ENCODE assay signal across 15 cellular contexts in the genomic region with DNA sequence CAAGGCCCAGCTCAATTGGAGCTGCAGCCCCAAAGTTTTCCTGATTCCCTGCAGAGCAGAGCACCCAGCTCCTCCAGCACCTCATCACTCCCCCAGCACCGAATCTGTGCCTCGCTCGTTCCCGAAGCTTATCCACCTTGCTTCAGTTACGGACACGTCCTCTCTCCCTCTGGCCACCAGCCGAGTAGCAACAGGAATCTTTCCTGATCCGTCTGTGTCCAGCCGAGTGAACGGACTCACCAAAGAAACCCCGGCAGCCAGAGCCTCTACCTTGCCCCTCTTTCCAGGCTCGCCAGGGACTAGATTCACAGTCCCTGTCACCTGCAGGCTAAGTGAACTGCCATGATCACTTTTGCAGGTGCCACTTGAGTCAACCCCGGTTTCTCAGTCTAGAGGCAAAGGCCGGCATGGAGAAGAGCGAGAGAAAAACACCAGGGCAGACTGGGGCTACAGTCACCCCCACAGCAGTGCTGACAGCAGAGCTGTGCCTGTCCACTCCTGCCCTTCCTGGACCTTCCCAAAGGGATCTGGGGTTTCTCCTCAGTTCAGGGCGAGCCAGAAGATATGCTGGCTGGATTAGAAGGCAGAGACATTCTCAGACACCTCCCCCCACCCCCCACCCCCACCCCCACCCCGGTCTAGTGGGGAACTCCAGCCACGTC. TPM values are rescaled to one million over a fixed set of nuclear protein-coding genes. Genes with fewer than 3 reads are reported as not detected.
DNase-seq lines count a peak whose midpoint lies in the region; ATAC-seq, FAIRE-seq and TF ChIP-seq lines count a peak whose summit lies in the region.
"Had no signal": no experiment of that assay in that cellular context is flagged by ENCODE, and none has a peak within 500 bp of the region (broad histone marks: within the 10 kb centered on the region; RNA-seq: fewer than 3 reads in every experiment).

No MANE protein-coding gene starts in this region.

- WGBS in HepG2 (ENCODE audit: low lambda C conversion rate) = 71% methylated on average over 15 of the region's 18 CpGs

- H3K9ac ChIP-seq in PC-3 (ENCODE audit: low read length) = no peak overlapping the region
- no peak overlapping the region for H3K9ac ChIP-seq in HepG2 (ENCODE audit: insufficient read depth, low read depth, low read length)

- H3K9me3 ChIP-seq in PC-3 (ENCODE audit: low read length) (no peaks in the 10 kb centered on the region), HepG2 (ENCODE audit: low read length) (no peaks in the 10 kb centered on the region)
- H3K9me3 ChIP-seq: esophagus squamous epithelium, HAP-1 had no signal

- H3K36me3 ChIP-seq in PC-3 (ENCODE audit: low read depth, low read length) = no peaks in the 10 kb centered on the region
- H3K36me3 ChIP-seq in HepG2 (replicated peaks in 1 of 2; ENCODE audit: control insufficient read depth in 1 of 2, insufficient read depth in 2 of 2, low read length in 2 of 2) = peaks cover 10 to 20% of the 10 kb centered on the region in 2 experiments; a peak in 4 of 5 replicates
- H3K36me3 ChIP-seq: HAP-1 had no signal

- TF ChIP-seq CTCF in PC-3 (conservative IDR thresholded peaks at IDR 0.05; ENCODE audit: low read depth, low read length) (no peak), HepG2 (CRISPR knock-in tag; IDR thresholded peaks at IDR 0.05) (no peak), GM10266 (IDR thresholded peaks at IDR 0.05; ENCODE audit: control insufficient read depth, insufficient read depth, low read depth, missing control alignments) (no peak), Calu3 (IDR thresholded peaks at IDR 0.05; ENCODE audit: unreplicated experiment) (no peak)

- H3K4me1 Mint-ChIP-seq in activated naive CD8-positive, alpha-beta T cell treated with anti-CD3 and anti-CD28 coated beads for 36 hours = peaks cover 4% of the 10 kb centered on the region
- peaks cover 5% of the 10 kb centered on the region for H3K4me1 Mint-ChIP-seq in activated naive CD8-positive, alpha-beta T cell treated with anti-CD3 and anti-CD28 coated beads, Interleukin-2, amount 50 U/mL, for 24 hours
- H3K4me1 Mint-ChIP-seq in stimulated activated naive B cell treated with anti-CD40 and anti-IgM and Interleukin-4, amounts not matched to agents 10 μg/mL and 1 μg/mL and 100 μg/mL, for 72 hours = peaks cover 17 to 27% of the 10 kb centered on the region in 2 donors
- H3K4me1 Mint-ChIP-seq in Calu3 (ENCODE audit: low read depth, unreplicated experiment) = peaks cover 6% of the 10 kb centered on the region
- H3K4me1 Mint-ChIP-seq: mesothelial cell of epicardium had no signal

- no peak overlapping the region for H3K4me3 ChIP-seq in PC-3 (ENCODE audit: low read length)
- H3K4me3 ChIP-seq in HepG2 (replicated peaks in 1 of 3; ENCODE audit: insufficient read depth in 1 of 3, low read depth in 2 of 3, low read length in 3 of 3) = no peak overlapping the region
- H3K4me3 ChIP-seq: esophagus squamous epithelium, HAP-1, SK-N-MC had no signal

- TF ChIP-seq POLR2A in HepG2 (IDR thresholded peaks at IDR 0.05; ENCODE audit: insufficient read depth in 1 of 2, low read depth in 2 of 2, low read length in 2 of 2) = no peak

- H3K79me2 ChIP-seq in PC-3 (ENCODE audit: low read length) = no peaks in the 10 kb centered on the region
- no peaks in the 10 kb centered on the region for H3K79me2 ChIP-seq in HepG2 (ENCODE audit: insufficient read depth, low read length)

- H3K36me3 Mint-ChIP-seq in activated naive CD8-positive, alpha-beta T cell treated with anti-CD3 and anti-CD28 coated beads for 36 hours = no peaks in the 10 kb centered on the region
- H3K36me3 Mint-ChIP-seq in activated naive CD8-positive, alpha-beta T cell treated with anti-CD3 and anti-CD28 coated beads, Interleukin-2, amount 50 U/mL, for 24 hours (ENCODE audit: low read depth) = peaks cover 4% of the 10 kb centered on the region
- H3K36me3 Mint-ChIP-seq in stimulated activated naive B cell treated with anti-CD40 and anti-IgM and Interleukin-4, amounts not matched to agents 10 μg/mL and 1 μg/mL and 100 μg/mL, for 72 hours = peaks cover 62 to 68% of the 10 kb centered on the region in 2 donors
- H3K36me3 Mint-ChIP-seq in Calu3 (ENCODE audit: insufficient read depth, unreplicated experiment) = peaks cover 32% of the 10 kb centered on the region
- H3K36me3 Mint-ChIP-seq: activated naive CD8-positive, alpha-beta T cell had no signal

- POLR2A ChIA-PET in PC-3 (lab: Charles Lee; ENCODE audit: unreplicated experiment) = no interaction called here
- POLR2A ChIA-PET in HepG2 (lab: Yijun Ruan, JAX) = interaction anchor here (1.0 to 1.2 kb wide), 3 partner anchors 32 to 44 kb away, joined by 3 to 7 read pairs (median 3); a partner anchor contains a TSS

- no peak for FAIRE-seq in HepG2 (lab: Jason Lieb, UNC)
- FAIRE-seq: small intestine had no signal

- H3K27me3 Mint-ChIP-seq in activated naive CD8-positive, alpha-beta T cell treated with anti-CD3 and anti-CD28 coated beads for 36 hours = no peaks in the 10 kb centered on the region
- no peaks in the 10 kb centered on the region for H3K27me3 Mint-ChIP-seq in activated naive CD8-positive, alpha-beta T cell treated with anti-CD3 and anti-CD28 coated beads, Interleukin-2, amount 50 U/mL, for 24 hours
- no peaks in the 10 kb centered on the region for H3K27me3 Mint-ChIP-seq in stimulated activated naive B cell treated with anti-CD40 and anti-IgM and Interleukin-4, amounts not matched to agents 10 μg/mL and 1 μg/mL and 100 μg/mL, for 72 hours
- H3K27me3 Mint-ChIP-seq in Calu3 (ENCODE audit: unreplicated experiment) = no peaks in the 10 kb centered on the region
- H3K27me3 Mint-ChIP-seq: activated naive CD8-positive, alpha-beta T cell had no signal

- in situ Hi-C loops in HepG2 (cut with HindIII; ENCODE audit: extremely low pct_ligation_motif_present, low pct_unique_long_range_greater_than_20kb) = loop anchor here (5.0 kb wide), 1 partner anchor 40 kb away; no protein-coding TSS in a partner anchor

- H3K4me1 ChIP-seq in PC-3 (ENCODE audit: insufficient read depth, low read length) = no peaks in the 10 kb centered on the region
- H3K4me1 ChIP-seq in HepG2 (ENCODE audit: insufficient read depth, low read length) = no peaks in the 10 kb centered on the region
- H3K4me1 ChIP-seq: HAP-1 had no signal

- no peaks in the 10 kb centered on the region for H3K9me2 ChIP-seq in PC-3 (replicated peaks; ENCODE audit: low read length)

- TF ChIP-seq EP300 in HepG2 (IDR thresholded peaks at IDR 0.05; ENCODE audit: low read depth in 2 of 2, low read length in 2 of 2) (no peak), HepG2 (CRISPR knock-in tag; IDR thresholded peaks at IDR 0.05; ENCODE audit: borderline replicate concordance) (no peak)

- no peak for ATAC-seq in activated naive CD8-positive, alpha-beta T cell treated with anti-CD3 and anti-CD28 coated beads, Interleukin-2, amount 50 U/mL, for 24 hours
- peak; percentile 19; the same call in 1 of the 2 replicates for ATAC-seq in PC-3
- ATAC-seq in HepG2 = peak; percentile 40
- ATAC-seq in stimulated activated naive B cell treated with anti-CD40 and anti-IgM and Interleukin-4, amounts not matched to agents 10 μg/mL and 1 μg/mL and 100 μg/mL, for 72 hours (replicated peaks) = no peak

- no peaks in the 10 kb centered on the region for H3F3A ChIP-seq in PC-3 (ENCODE audit: low read length, unreplicated experiment)

- H3K9me3 Mint-ChIP-seq in activated naive CD8-positive, alpha-beta T cell treated with anti-CD3 and anti-CD28 coated beads for 36 hours = no peaks in the 10 kb centered on the region
- H3K9me3 Mint-ChIP-seq in activated naive CD8-positive, alpha-beta T cell treated with anti-CD3 and anti-CD28 coated beads, Interleukin-2, amount 50 U/mL, for 24 hours = no peaks in the 10 kb centered on the region
- H3K9me3 Mint-ChIP-seq in stimulated activated naive B cell treated with anti-CD40 and anti-IgM and Interleukin-4, amounts not matched to agents 10 μg/mL and 1 μg/mL and 100 μg/mL, for 72 hours = no peaks in the 10 kb centered on the region
- no peaks in the 10 kb centered on the region for H3K9me3 Mint-ChIP-seq in Calu3 (ENCODE audit: low read depth, unreplicated experiment)
- H3K9me3 Mint-ChIP-seq: activated T-helper 1 cell treated with anti-CD3 and anti-CD28 coated beads, Interleukin-12 subunit alpha, Interleukin-12 subunit beta, Interleukin-2, Interleukin-4 antibody, amounts not matched to agents 30 ng/mL and 10 ng/mL and 1 ng/mL, durations not matched to agents 14 hours and 24 hours and 36 hours; mesothelial cell of epicardium had no signal

- H3K4me2 ChIP-seq in PC-3 (ENCODE audit: low read length) (no peak overlapping the region), HepG2 (ENCODE audit: low read depth, low read length) (no peak overlapping the region)

- H3K27me3 ChIP-seq in PC-3 (ENCODE audit: low read length) (no peaks in the 10 kb centered on the region), HepG2 (ENCODE audit: control insufficient read depth in 1 of 2, insufficient read depth in 2 of 2, low read length in 2 of 2) (no peaks in the 10 kb centered on the region)
- H3K27me3 ChIP-seq: esophagus squamous epithelium had no signal

- CTCF ChIA-PET in PC-3 (lab: Charles Lee) (interaction anchor here (0.6 to 1.2 kb wide), 3 partner anchors 23 to 43 kb away, joined by 3 to 7 read pairs (median 3); no protein-coding TSS in a partner anchor), HepG2 (lab: Yijun Ruan, JAX; ENCODE audit: low intra/inter-chr PET ratio, low total read pairs) (interaction anchor here (3.1 kb wide), 1 partner anchor 44 kb away, joined by 24 read pairs; no protein-coding TSS in a partner anchor), Calu3 (lab: Charles Lee) (interaction anchor here (0.7 to 3.1 kb wide), 12 partner anchors 10 to 184 kb away, joined by 3 to 68 read pairs (median 4); no protein-coding TSS in a partner anchor)

- H3K27ac ChIP-seq in PC-3 (ENCODE audit: low read length) (no peak overlapping the region), HepG2 (ENCODE audit: extremely low read length, insufficient read depth, low read length) (no peak overlapping the region)
- H3K27ac ChIP-seq: esophagus squamous epithelium, SK-N-MC had no signal

- H2AFZ ChIP-seq in PC-3 (ENCODE audit: low read length) = no peak overlapping the region
- no peak overlapping the region for H2AFZ ChIP-seq in HepG2 (ENCODE audit: low read length)

- H3K27ac Mint-ChIP-seq in activated naive CD8-positive, alpha-beta T cell treated with anti-CD3 and anti-CD28 coated beads for 36 hours = peak overlapping the region; percentile 20
- H3K27ac Mint-ChIP-seq in activated naive CD8-positive, alpha-beta T cell treated with anti-CD3 and anti-CD28 coated beads, Interleukin-2, amount 50 U/mL, for 24 hours = no peak overlapping the region
- H3K27ac Mint-ChIP-seq in stimulated activated naive B cell treated with anti-CD40 and anti-IgM and Interleukin-4, amounts not matched to agents 10 μg/mL and 1 μg/mL and 100 μg/mL, for 72 hours = peak overlapping the region; percentile 84
- no peak overlapping the region for H3K27ac Mint-ChIP-seq in Calu3 (ENCODE audit: unreplicated experiment)
- H3K27ac Mint-ChIP-seq: activated naive CD8-positive, alpha-beta T cell; activated T-helper 1 cell treated with anti-CD3 and anti-CD28 coated beads, Interleukin-12 subunit alpha, Interleukin-12 subunit beta, Interleukin-2, Interleukin-4 antibody, amounts not matched to agents 30 ng/mL and 10 ng/mL and 1 ng/mL, durations not matched to agents 14 hours and 24 hours and 36 hours had no signal

- no peak overlapping the region for H3K4me3 Mint-ChIP-seq in activated naive CD8-positive, alpha-beta T cell treated with anti-CD3 and anti-CD28 coated beads for 36 hours
- H3K4me3 Mint-ChIP-seq in activated naive CD8-positive, alpha-beta T cell treated with anti-CD3 and anti-CD28 coated beads, Interleukin-2, amount 50 U/mL, for 24 hours = no peak overlapping the region
- H3K4me3 Mint-ChIP-seq in stimulated activated naive B cell treated with anti-CD40 and anti-IgM and Interleukin-4, amounts not matched to agents 10 μg/mL and 1 μg/mL and 100 μg/mL, for 72 hours = peak overlapping the region in 1 of 2 donors; percentile 48
- no peak overlapping the region for H3K4me3 Mint-ChIP-seq in Calu3 (ENCODE audit: low read depth, unreplicated experiment)
- H3K4me3 Mint-ChIP-seq: activated naive CD8-positive, alpha-beta T cell; activated T-helper 1 cell treated with anti-CD3 and anti-CD28 coated beads, Interleukin-12 subunit alpha, Interleukin-12 subunit beta, Interleukin-2, Interleukin-4 antibody, amounts not matched to agents 30 ng/mL and 10 ng/mL and 1 ng/mL, durations not matched to agents 14 hours and 24 hours and 36 hours; mesothelial cell of epicardium had no signal

- TF ChIP-seq RAD21 in HepG2 (CRISPR knock-in tag; IDR thresholded peaks at IDR 0.05) = no peak

- DNase-seq in activated naive CD8-positive, alpha-beta T cell treated with anti-CD3 and anti-CD28 coated beads for 36 hours = no peak
- no peak for DNase-seq in activated naive CD8-positive, alpha-beta T cell treated with anti-CD3 and anti-CD28 coated beads, Interleukin-2, amount 50 U/mL, for 24 hours
- DNase-seq in PC-3 (no peak), HepG2 (ENCODE audit: low spot score) (no peak), GM10266 (ENCODE audit: extremely low spot score) (no peak), GF-D8 (lab: John Stamatoyannopoulos, UW) (no peak), Calu3 (no peak)
- DNase-seq in stimulated activated naive B cell treated with anti-CD40 and anti-IgM and Interleukin-4, amounts not matched to agents 10 μg/mL and 1 μg/mL and 100 μg/mL, for 72 hours = no peak
- DNase-seq: esophagus squamous epithelium had no signal

- intact Hi-C loops in PC-3 (cut with micrococcal nuclease) = no loop called here
- intact Hi-C loops in HepG2 (cut with micrococcal nuclease; ENCODE audit: unreplicated experiment) = loop anchor here (1.0 to 5.0 kb wide), 3 partner anchors 44 to 335 kb away; a partner anchor contains a TSS
- intact Hi-C loops in Calu3 (cut with micrococcal nuclease; ENCODE audit: unreplicated experiment) = loop anchor here (2.0 kb wide), 1 partner anchor 39 kb away; no protein-coding TSS in a partner anchor

- H4K20me1 ChIP-seq in PC-3 (ENCODE audit: low read length) = no peaks in the 10 kb centered on the region
- H4K20me1 ChIP-seq in HepG2 (ENCODE audit: insufficient read depth, low read length) = no peaks in the 10 kb centered on the region

- BruUV-seq in PC-3 (replicated peaks; lab: Mats Ljungman, UMichigan) (no TSS peak), HepG2 (replicated peaks; lab: Mats Ljungman, UMichigan) (no TSS peak), Calu3 (replicated peaks; lab: Mats Ljungman, UMichigan) (no TSS peak)

RNA-seq across cellular contexts. Expression of a gene that starts 32.3 kb away (rescaled TPM):
- 10 to 100 TPM; 19.6 to 22.0 TPM for total RNA-seq in activated naive CD8-positive, alpha-beta T cell treated with anti-CD3 and anti-CD28 coated beads for 36 hours
- total RNA-seq in PC-3 (2014; rRNA removed) (123 and 129 TPM in 2 replicates), HepG2 (2016; rRNA removed; fragmentation: Illumina TruSeq; extraction: Trizol) (47.6 and 51.7 TPM in 2 replicates), Calu3 (2022) (99.3 and 103 TPM in 2 replicates)
- total RNA-seq in HepG2 (2016; cell fraction: cytosol; rRNA removed; fragmentation: Illumina TruSeq; extraction: Trizol; ENCODE audit: low read depth) = 16.5 and 25.0 TPM in 2 replicates
- 48.2 and 51.2 TPM in 2 replicates for total RNA-seq in HepG2 (2016; cell fraction: insoluble cytoplasmic fraction; rRNA removed; fragmentation: Illumina TruSeq; extraction: Trizol)
- total RNA-seq in HepG2 (2016; cell fraction: membrane; rRNA removed; fragmentation: Illumina TruSeq; extraction: Trizol) = 24.9 and 33.2 TPM in 2 replicates
- total RNA-seq in HepG2 (2016; cell fraction: nucleus; rRNA removed; fragmentation: Illumina TruSeq; extraction: Trizol) = 27.0 and 29.0 TPM in 2 replicates
- polyA plus RNA-seq in HepG2 (2011; rRNA removed) = 35.3 and 44.7 TPM in 2 replicates
- 51.3 and 78.1 TPM in 2 replicates for polyA plus RNA-seq in HepG2 (2011; cell fraction: cytosol; rRNA removed)
- polyA plus RNA-seq in HepG2 (2011; cell fraction: nucleus; rRNA removed) = 37.6 and 38.4 TPM in 2 replicates
- polyA plus RNA-seq in HepG2 (2012) = 16.2 and 31.9 TPM in 2 replicates
- polyA plus RNA-seq in HepG2 (2016; cell fraction: cytosol; fragmentation: Illumina TruSeq; extraction: Trizol; ENCODE audit: low read depth) = 22.8 and 28.7 TPM in 2 replicates
- 39.0 and 42.7 TPM in 2 replicates for polyA plus RNA-seq in HepG2 (2016; cell fraction: insoluble cytoplasmic fraction; fragmentation: Illumina TruSeq; extraction: Trizol; ENCODE audit: low read depth)
- polyA plus RNA-seq in HepG2 (2016; cell fraction: membrane; fragmentation: Illumina TruSeq; extraction: Trizol; ENCODE audit: low read depth) = 26.7 and 27.3 TPM in 2 replicates
- polyA plus RNA-seq in HepG2 (2016; cell fraction: nucleus; fragmentation: Illumina TruSeq; extraction: Trizol; ENCODE audit: insufficient read depth, low read depth) = 47.0 TPM in 2 replicates
- 35.1 and 45.0 TPM in 2 replicates for polyA minus RNA-seq in HepG2 (2011; rRNA and poly(A)+ RNA removed; ENCODE audit: low replicate concordance)
- 15.2 and 16.8 TPM in 2 replicates for polyA minus RNA-seq in HepG2 (2011; cell fraction: cytosol; rRNA and poly(A)+ RNA removed)
- 4.4 and 8.2 TPM in 2 replicates for polyA minus RNA-seq in HepG2 (2011; cell fraction: nucleus; rRNA and poly(A)+ RNA removed)

Comparison
In these comparisons a context has a peak if more than half of its experiments do, and no peak if none do; other contexts are left out.
1. H3K27ac Mint-ChIP-seq: peak in activated naive CD8-positive, alpha-beta T cell treated with anti-CD3 and anti-CD28 coated beads for 36 hours (single experiment) and stimulated activated naive B cell treated with anti-CD40 and anti-IgM and Interleukin-4, amounts not matched to agents 10 μg/mL and 1 μg/mL and 100 μg/mL, for 72 hours (single experiment); none in activated naive CD8-positive, alpha-beta T cell treated with anti-CD3 and anti-CD28 coated beads, Interleukin-2, amount 50 U/mL, for 24 hours (single experiment) and Calu3 (single experiment).
2. ATAC-seq: peak in PC-3 (single experiment) and HepG2 (single experiment); none in activated naive CD8-positive, alpha-beta T cell treated with anti-CD3 and anti-CD28 coated beads, Interleukin-2, amount 50 U/mL, for 24 hours (single experiment) and stimulated activated naive B cell treated with anti-CD40 and anti-IgM and Interleukin-4, amounts not matched to agents 10 μg/mL and 1 μg/mL and 100 μg/mL, for 72 hours (0 of 2).